ENCODE assay signal across 8 cellular contexts in genomic region chr11:118608268-118609214, GRCh38. TPM values are rescaled to one million over a fixed set of nuclear protein-coding genes. Genes with fewer than 3 reads are reported as not detected.
DNase-seq lines count a peak whose midpoint lies in the region; ATAC-seq, FAIRE-seq and TF ChIP-seq lines count a peak whose summit lies in the region.

No MANE protein-coding gene starts in this region.

- H2AFZ ChIP-seq in HepG2 (ENCODE audit: low read length) = no peak overlapping the region

- BruUV-seq in HepG2 (replicated peaks; lab: Mats Ljungman, UMichigan) = no TSS peak

- H3K27me3 Mint-ChIP-seq in activated CD4-positive, alpha-beta T cell treated with anti-CD3 and anti-CD28 coated beads, Interleukin-2, amount 10 ng/mL, durations not matched to agents 7 days and 5 days = peaks cover 38% of the 10 kb centered on the region

- no peak overlapping the region for H3K27ac ChIP-seq in HUES6 (ENCODE audit: low read depth, low read length)
- H3K27ac ChIP-seq in colonic mucosa = peak overlapping the region; percentile 82
- no peak overlapping the region for H3K27ac ChIP-seq in HepG2 (ENCODE audit: extremely low read length, insufficient read depth, low read length)

- intact Hi-C loops in colonic mucosa (cut with DNase I) = no loop called here
- intact Hi-C loops in HepG2 (cut with micrococcal nuclease; ENCODE audit: unreplicated experiment) = loop anchor here (5.0 kb wide), 1 partner anchor 36 kb away; the partner anchor contains the start of gene ARCN1

- H3K27ac Mint-ChIP-seq in activated CD4-positive, alpha-beta T cell treated with anti-CD3 and anti-CD28 coated beads, Interleukin-2, amount 10 ng/mL, durations not matched to agents 7 days and 5 days = peak overlapping the region; percentile 48

- H3K4me3 ChIP-seq in AG10803 (ENCODE audit: low read length) = peak overlapping the region; percentile 72
- H3K4me3 ChIP-seq in HUES6 (ENCODE audit: low read depth, low read length) = peak overlapping the region; percentile 68
- peak overlapping the region; percentile 67 for H3K4me3 ChIP-seq in colonic mucosa
- peak overlapping the region; percentile 65 to 84 (median 81) for H3K4me3 ChIP-seq in HepG2 (replicated peaks in 1 of 3; ENCODE audit: insufficient read depth in 1 of 3, low read depth in 2 of 3, low read length in 3 of 3)

- CTCF ChIA-PET in activated CD4-positive, alpha-beta T cell treated with anti-CD3 and anti-CD28 coated beads, Interleukin-2, amount 10 ng/mL, durations not matched to agents 7 days and 5 days (lab: Charles Lee) = interaction anchor here (0.5 to 1.8 kb wide), 11 partner anchors 10 to 774 kb away, joined by 3 to 6 read pairs (median 3); no protein-coding TSS in a partner anchor
- CTCF ChIA-PET in HepG2 (lab: Yijun Ruan, JAX; ENCODE audit: low intra/inter-chr PET ratio, low total read pairs) = interaction anchor here (2.1 kb wide), 1 partner anchor 51 kb away, joined by 16 read pairs; no protein-coding TSS in a partner anchor

- peaks cover 75% of the 10 kb centered on the region for H3K27me3 ChIP-seq in HUES6 (ENCODE audit: control insufficient read depth, insufficient read depth, low read length)
- peaks cover 21% of the 10 kb centered on the region for H3K27me3 ChIP-seq in colonic mucosa
- H3K27me3 ChIP-seq in HepG2 (ENCODE audit: control insufficient read depth in 1 of 2, insufficient read depth in 2 of 2, low read length in 2 of 2) = peaks cover 0 to 6% of the 10 kb centered on the region in 2 experiments; a peak in 1 of 5 replicates

- peak overlapping the region; percentile 91 for H3K4me2 ChIP-seq in HepG2 (ENCODE audit: low read depth, low read length)

- DNase-seq in AG10803 (ENCODE audit: low read depth) = peak; percentile 91
- peak; percentile 59 for DNase-seq in activated CD4-positive, alpha-beta T cell treated with anti-CD3 and anti-CD28 coated beads, Interleukin-2, amount 10 ng/mL, durations not matched to agents 7 days and 5 days
- DNase-seq in colonic mucosa = peak; percentile 58
- DNase-seq in HepG2 (ENCODE audit: low spot score) = no peak
- DNase-seq in stimulated activated CD4-positive, alpha-beta T cell treated with anti-CD3 and anti-CD28 coated beads, Interleukin-2, amount 100 ng/mL, for 48 hours = peak; percentile 41 to 48

- no peak for TF ChIP-seq RAD21 in HepG2 (CRISPR knock-in tag; IDR thresholded peaks at IDR 0.05)

- no peaks in the 10 kb centered on the region for H3K79me2 ChIP-seq in HepG2 (ENCODE audit: insufficient read depth, low read length)

- peak overlapping the region; percentile 2 for H3K9ac ChIP-seq in HUES6 (ENCODE audit: low read length)
- H3K9ac ChIP-seq in colonic mucosa (ENCODE audit: low read depth in 2 of 2, low read length in 2 of 2) = peak overlapping the region; percentile 63 to 79
- peak overlapping the region; percentile 64; the same call in 1 of the 2 replicates for H3K9ac ChIP-seq in HepG2 (ENCODE audit: insufficient read depth, low read depth, low read length)

- TF ChIP-seq CTCF in AG10803 (conservative IDR thresholded peaks at IDR 0.05; ENCODE audit: low read length) (no peak), colonic mucosa (IDR thresholded peaks at IDR 0.05) (no peak), HepG2 (CRISPR knock-in tag; IDR thresholded peaks at IDR 0.05) (no peak)

- no peak for TF ChIP-seq POLR2A in HepG2 (IDR thresholded peaks at IDR 0.05; ENCODE audit: insufficient read depth in 1 of 2, low read depth in 2 of 2, low read length in 2 of 2)

- no peak for FAIRE-seq in HepG2 (lab: Jason Lieb, UNC)

- H3K9me3 Mint-ChIP-seq in activated CD4-positive, alpha-beta T cell treated with anti-CD3 and anti-CD28 coated beads, Interleukin-2, amount 10 ng/mL, durations not matched to agents 7 days and 5 days = no peaks in the 10 kb centered on the region

- in situ Hi-C loops in HepG2 (cut with HindIII; ENCODE audit: extremely low pct_ligation_motif_present, low pct_unique_long_range_greater_than_20kb) = no loop called here

- 78% methylated on average over 23 of the region's 78 CpGs for WGBS in HepG2 (ENCODE audit: low lambda C conversion rate)

- TF ChIP-seq EP300 in HepG2 (IDR thresholded peaks at IDR 0.05; ENCODE audit: low read depth in 2 of 2, low read length in 2 of 2) (no peak), HepG2 (CRISPR knock-in tag; IDR thresholded peaks at IDR 0.05; ENCODE audit: borderline replicate concordance) (no peak)

- ATAC-seq in HepG2 (peak; percentile 41), GM19467 (IDR thresholded peaks at IDR 0.05; ENCODE audit: unreplicated experiment) (no peak), HG03521 (IDR thresholded peaks at IDR 0.05; ENCODE audit: unreplicated experiment) (no peak)

- peaks cover 2% of the 10 kb centered on the region for H3K36me3 Mint-ChIP-seq in activated CD4-positive, alpha-beta T cell treated with anti-CD3 and anti-CD28 coated beads, Interleukin-2, amount 10 ng/mL, durations not matched to agents 7 days and 5 days (ENCODE audit: low read depth)

- H3K36me3 ChIP-seq in HUES6 (ENCODE audit: control insufficient read depth, insufficient read depth, low read length) = no peaks in the 10 kb centered on the region
- no peaks in the 10 kb centered on the region for H3K36me3 ChIP-seq in colonic mucosa
- H3K36me3 ChIP-seq in HepG2 (replicated peaks in 1 of 2; ENCODE audit: control insufficient read depth in 1 of 2, insufficient read depth in 2 of 2, low read length in 2 of 2) = no peaks in the 10 kb centered on the region

- no peaks in the 10 kb centered on the region for H4K20me1 ChIP-seq in HepG2 (ENCODE audit: insufficient read depth, low read length)

- H3K4me3 Mint-ChIP-seq in activated CD4-positive, alpha-beta T cell treated with anti-CD3 and anti-CD28 coated beads, Interleukin-2, amount 10 ng/mL, durations not matched to agents 7 days and 5 days = peak overlapping the region; percentile 62

- H3K4me1 Mint-ChIP-seq in activated CD4-positive, alpha-beta T cell treated with anti-CD3 and anti-CD28 coated beads, Interleukin-2, amount 10 ng/mL, durations not matched to agents 7 days and 5 days = peaks cover 24% of the 10 kb centered on the region

- POLR2A ChIA-PET in activated CD4-positive, alpha-beta T cell treated with anti-CD3 and anti-CD28 coated beads, Interleukin-2, amount 10 ng/mL, durations not matched to agents 7 days and 5 days (lab: Charles Lee) = no interaction called here
- POLR2A ChIA-PET in HepG2 (lab: Yijun Ruan, JAX) = interaction anchor here (0.8 to 6.9 kb wide), 6 partner anchors 8 to 70 kb away, joined by 3 to 83 read pairs (median 4); partner anchors contain the start of gene ARCN1

- H3K9me3 ChIP-seq in HUES6 (ENCODE audit: control insufficient read depth, insufficient read depth, low read depth, low read length) (no peaks in the 10 kb centered on the region), colonic mucosa (no peaks in the 10 kb centered on the region), HepG2 (ENCODE audit: low read length) (no peaks in the 10 kb centered on the region)

- H3K4me1 ChIP-seq in HUES6 (ENCODE audit: control insufficient read depth, insufficient read depth, low read length) (peaks cover 49% of the 10 kb centered on the region), colonic mucosa (peaks cover 10% of the 10 kb centered on the region), HepG2 (ENCODE audit: insufficient read depth, low read length) (peaks cover 39% of the 10 kb centered on the region)

RNA-seq across cellular contexts. Expression of gene PHLDB1, which starts 1.1 kb away (rescaled TPM):
- total RNA-seq in activated CD4-positive, alpha-beta T cell treated with anti-CD3 and anti-CD28 coated beads, Interleukin-2, amount 10 ng/mL, durations not matched to agents 7 days and 5 days = under 1 TPM; 0.06 to 0.12 TPM
- total RNA-seq in colonic mucosa (10 to 100 TPM; 60.1 to 88.6 TPM), HepG2 (2016; rRNA removed; fragmentation: Illumina TruSeq; extraction: Trizol) (9.9 and 13.8 TPM in 2 replicates)
- 3.6 and 5.0 TPM in 2 replicates for total RNA-seq in HepG2 (2016; cell fraction: cytosol; rRNA removed; fragmentation: Illumina TruSeq; extraction: Trizol; ENCODE audit: low read depth)
- 7.9 and 11.9 TPM in 2 replicates for total RNA-seq in HepG2 (2016; cell fraction: insoluble cytoplasmic fraction; rRNA removed; fragmentation: Illumina TruSeq; extraction: Trizol)
- 7.7 and 8.9 TPM in 2 replicates for total RNA-seq in HepG2 (2016; cell fraction: membrane; rRNA removed; fragmentation: Illumina TruSeq; extraction: Trizol)
- total RNA-seq in HepG2 (2016; cell fraction: nucleus; rRNA removed; fragmentation: Illumina TruSeq; extraction: Trizol) = 12.4 and 22.0 TPM in 2 replicates
- 14.2 and 18.3 TPM in 2 replicates for polyA plus RNA-seq in HepG2 (2011; rRNA removed)
- 9.1 and 10.7 TPM in 2 replicates for polyA plus RNA-seq in HepG2 (2011; cell fraction: cytosol; rRNA removed)
- polyA plus RNA-seq in HepG2 (2011; cell fraction: nucleus; rRNA removed) = 57.1 and 61.1 TPM in 2 replicates
- polyA plus RNA-seq in HepG2 (2012) = 7.5 and 8.6 TPM in 2 replicates
- 1.4 TPM in 2 replicates for polyA plus RNA-seq in HepG2 (2016; cell fraction: cytosol; fragmentation: Illumina TruSeq; extraction: Trizol; ENCODE audit: low read depth)
- polyA plus RNA-seq in HepG2 (2016; cell fraction: insoluble cytoplasmic fraction; fragmentation: Illumina TruSeq; extraction: Trizol; ENCODE audit: low read depth) = 7.3 and 8.6 TPM in 2 replicates
- polyA plus RNA-seq in HepG2 (2016; cell fraction: membrane; fragmentation: Illumina TruSeq; extraction: Trizol; ENCODE audit: low read depth) = 2.1 and 2.9 TPM in 2 replicates
- 34.7 and 36.2 TPM in 2 replicates for polyA plus RNA-seq in HepG2 (2016; cell fraction: nucleus; fragmentation: Illumina TruSeq; extraction: Trizol; ENCODE audit: insufficient read depth, low read depth)
- 17.4 and 33.6 TPM in 2 replicates for polyA minus RNA-seq in HepG2 (2011; rRNA and poly(A)+ RNA removed; ENCODE audit: low replicate concordance)
- polyA minus RNA-seq in HepG2 (2011; cell fraction: cytosol; rRNA and poly(A)+ RNA removed) = 12.5 and 14.8 TPM in 2 replicates
- polyA minus RNA-seq in HepG2 (2011; cell fraction: nucleus; rRNA and poly(A)+ RNA removed) = 33.9 and 34.2 TPM in 2 replicates

RNA-seq across cellular contexts. Expression of gene ARCN1, which starts 36.3 kb away (rescaled TPM):
- 100 to 1,000 TPM; 113 to 128 TPM for total RNA-seq in activated CD4-positive, alpha-beta T cell treated with anti-CD3 and anti-CD28 coated beads, Interleukin-2, amount 10 ng/mL, durations not matched to agents 7 days and 5 days
- total RNA-seq in colonic mucosa = 100 to 1,000 TPM; 151 to 171 TPM
- total RNA-seq in HepG2 (2016; rRNA removed; fragmentation: Illumina TruSeq; extraction: Trizol) = 148 and 215 TPM in 2 replicates
- 21.7 and 21.9 TPM in 2 replicates for total RNA-seq in HepG2 (2016; cell fraction: cytosol; rRNA removed; fragmentation: Illumina TruSeq; extraction: Trizol; ENCODE audit: low read depth)
- total RNA-seq in HepG2 (2016; cell fraction: insoluble cytoplasmic fraction; rRNA removed; fragmentation: Illumina TruSeq; extraction: Trizol) = 143 and 206 TPM in 2 replicates
- 62.1 and 63.9 TPM in 2 replicates for total RNA-seq in HepG2 (2016; cell fraction: membrane; rRNA removed; fragmentation: Illumina TruSeq; extraction: Trizol)
- 61.5 and 78.3 TPM in 2 replicates for total RNA-seq in HepG2 (2016; cell fraction: nucleus; rRNA removed; fragmentation: Illumina TruSeq; extraction: Trizol)
- 143 and 200 TPM in 2 replicates for polyA plus RNA-seq in HepG2 (2011; rRNA removed)
- polyA plus RNA-seq in HepG2 (2011; cell fraction: cytosol; rRNA removed) = 147 and 192 TPM in 2 replicates
- polyA plus RNA-seq in HepG2 (2011; cell fraction: nucleus; rRNA removed) = 33.6 and 35.8 TPM in 2 replicates
- polyA plus RNA-seq in HepG2 (2012) = 80.9 and 111 TPM in 2 replicates
- polyA plus RNA-seq in HepG2 (2016; cell fraction: cytosol; fragmentation: Illumina TruSeq; extraction: Trizol; ENCODE audit: low read depth) = 9.1 and 10.1 TPM in 2 replicates
- 221 and 222 TPM in 2 replicates for polyA plus RNA-seq in HepG2 (2016; cell fraction: insoluble cytoplasmic fraction; fragmentation: Illumina TruSeq; extraction: Trizol; ENCODE audit: low read depth)
- 36.4 and 39.3 TPM in 2 replicates for polyA plus RNA-seq in HepG2 (2016; cell fraction: membrane; fragmentation: Illumina TruSeq; extraction: Trizol; ENCODE audit: low read depth)
- 95.2 and 101 TPM in 2 replicates for polyA plus RNA-seq in HepG2 (2016; cell fraction: nucleus; fragmentation: Illumina TruSeq; extraction: Trizol; ENCODE audit: insufficient read depth, low read depth)
- polyA minus RNA-seq in HepG2 (2011; rRNA and poly(A)+ RNA removed; ENCODE audit: low replicate concordance) = 78.7 and 166 TPM in 2 replicates
- 105 and 121 TPM in 2 replicates for polyA minus RNA-seq in HepG2 (2011; cell fraction: cytosol; rRNA and poly(A)+ RNA removed)
- 31.7 and 41.9 TPM in 2 replicates for polyA minus RNA-seq in HepG2 (2011; cell fraction: nucleus; rRNA and poly(A)+ RNA removed)

RNA-seq across cellular contexts. Expression of gene IFT46, which starts 42.8 kb away (rescaled TPM):
- total RNA-seq in activated CD4-positive, alpha-beta T cell treated with anti-CD3 and anti-CD28 coated beads, Interleukin-2, amount 10 ng/mL, durations not matched to agents 7 days and 5 days = 10 to 100 TPM; 12.3 to 13.7 TPM
- total RNA-seq in colonic mucosa (1 to 10 TPM; 9.3 to 9.5 TPM), HepG2 (2016; rRNA removed; fragmentation: Illumina TruSeq; extraction: Trizol) (15.4 and 23.9 TPM in 2 replicates)
- 12.4 and 18.8 TPM in 2 replicates for total RNA-seq in HepG2 (2016; cell fraction: cytosol; rRNA removed; fragmentation: Illumina TruSeq; extraction: Trizol; ENCODE audit: low read depth)
- total RNA-seq in HepG2 (2016; cell fraction: insoluble cytoplasmic fraction; rRNA removed; fragmentation: Illumina TruSeq; extraction: Trizol) = 14.7 and 23.4 TPM in 2 replicates
- total RNA-seq in HepG2 (2016; cell fraction: membrane; rRNA removed; fragmentation: Illumina TruSeq; extraction: Trizol) = 10.2 and 11.5 TPM in 2 replicates
- total RNA-seq in HepG2 (2016; cell fraction: nucleus; rRNA removed; fragmentation: Illumina TruSeq; extraction: Trizol) = 7.4 and 8.0 TPM in 2 replicates
- polyA plus RNA-seq in HepG2 (2011; rRNA removed) = 9.3 and 9.8 TPM in 2 replicates
- 8.2 and 9.6 TPM in 2 replicates for polyA plus RNA-seq in HepG2 (2011; cell fraction: cytosol; rRNA removed)
- polyA plus RNA-seq in HepG2 (2011; cell fraction: nucleus; rRNA removed) = 3.4 and 5.1 TPM in 2 replicates
- polyA plus RNA-seq in HepG2 (2012) = 5.8 and 8.4 TPM in 2 replicates
- polyA plus RNA-seq in HepG2 (2016; cell fraction: cytosol; fragmentation: Illumina TruSeq; extraction: Trizol; ENCODE audit: low read depth) = 2.6 and 2.9 TPM in 2 replicates
- polyA plus RNA-seq in HepG2 (2016; cell fraction: insoluble cytoplasmic fraction; fragmentation: Illumina TruSeq; extraction: Trizol; ENCODE audit: low read depth) = 20.5 and 21.3 TPM in 2 replicates
- 5.9 TPM in 2 replicates for polyA plus RNA-seq in HepG2 (2016; cell fraction: membrane; fragmentation: Illumina TruSeq; extraction: Trizol; ENCODE audit: low read depth)
- 9.4 and 10.2 TPM in 2 replicates for polyA plus RNA-seq in HepG2 (2016; cell fraction: nucleus; fragmentation: Illumina TruSeq; extraction: Trizol; ENCODE audit: insufficient read depth, low read depth)
- 9.5 and 19.1 TPM in 2 replicates for polyA minus RNA-seq in HepG2 (2011; rRNA and poly(A)+ RNA removed; ENCODE audit: low replicate concordance)
- polyA minus RNA-seq in HepG2 (2011; cell fraction: cytosol; rRNA and poly(A)+ RNA removed) = 5.0 and 5.8 TPM in 2 replicates
- 4.4 and 6.0 TPM in 2 replicates for polyA minus RNA-seq in HepG2 (2011; cell fraction: nucleus; rRNA and poly(A)+ RNA removed)

Comparison
In these comparisons a context has a peak if more than half of its experiments do, and no peak if none do; other contexts are left out.
1. H3K9ac ChIP-seq: peak in every context shown above with its lines; median percentile 71 in colonic mucosa; 64 in HepG2; 2 in HUES6.
2. RNA of gene PHLDB1, which starts 1.1 kb away (total RNA-seq): 60.1 to 88.6 TPM in colonic mucosa and 3.6 to 22.0 TPM in HepG2; 0.06 to 0.12 TPM in activated CD4-positive, alpha-beta T cell treated with anti-CD3 and anti-CD28 coated beads, Interleukin-2, amount 10 ng/mL, durations not matched to agents 7 days and 5 days; every median in the first group is over 4 times any median in the second.
3. Peak in every context shown above with its lines, with median percentiles within 50 percentile points of each other: H3K4me3 ChIP-seq.